In genomic region chr2:73893764-73894474, GRCh38 we compare ENCODE assay signal across 18 cellular contexts. TPM values are rescaled to one million over a fixed set of nuclear protein-coding genes. Genes with fewer than 3 reads are reported as not detected.
DNase-seq lines count a peak whose midpoint lies in the region; ATAC-seq and TF ChIP-seq lines count a peak whose summit lies in the region.
"Had no signal": no experiment of that assay in that cellular context is flagged by ENCODE, and none has a peak within 500 bp of the region (broad histone marks: within the 10 kb centered on the region; RNA-seq: fewer than 3 reads in every experiment).

No MANE protein-coding gene starts in this region.

- intact Hi-C loops in Caco-2 (cut with micrococcal nuclease; ENCODE audit: unreplicated experiment): no loop called here
- intact Hi-C loops in sigmoid colon (cut with DNase I): loop anchor here (2.0 kb wide), 2 partner anchors 23 to 55 kb away; no protein-coding TSS in a partner anchor

- TF ChIP-seq EP300 in sigmoid colon (IDR thresholded peaks at IDR 0.05): no peak

- CTCF ChIA-PET in Caco-2 (lab: Charles Lee): no interaction called here

- peak overlapping the region in 3 of 4 donors; percentile 13 to 88 (median 78) for H3K27ac ChIP-seq in Peyer's patch
- H3K27ac ChIP-seq in sigmoid colon: peak overlapping the region; percentile 90 to 99 (median 94)
- H3K27ac ChIP-seq: suprapubic skin had no signal

- H3K4me3 ChIP-seq in Caco-2 (ENCODE audit: low read depth, low read length) (no peak overlapping the region), Peyer's patch (peak overlapping the region in 1 of 4 donors; percentile 46), fibroblast of villous mesenchyme (ENCODE audit: low read depth, low read length) (peak overlapping the region; percentile 45), sigmoid colon (peak overlapping the region; percentile 58 to 79 (median 75))
- H3K4me3 ChIP-seq: suprapubic skin had no signal

- POLR2A ChIA-PET in Caco-2 (lab: Charles Lee): interaction anchor here (0.5 kb wide), 1 partner anchor 98 kb away, joined by 4 read pairs; no protein-coding TSS in a partner anchor

- WGBS in sigmoid colon, 2 donors: 45 to 76% methylated on average over 9 of the region's 9 CpGs

- H3K27me3 Mint-ChIP-seq in Caco-2 (ENCODE audit: insufficient read depth, unreplicated experiment): peaks cover 2% of the 10 kb centered on the region
- H3K27me3 Mint-ChIP-seq: activated T-cell treated with anti-CD3 and anti-CD28 coated beads, Interleukin-2, amount 50 U/mL, for 24 hours had no signal

- H3K27me3 ChIP-seq in Caco-2 (replicated peaks; ENCODE audit: control insufficient read depth, insufficient read depth, low read length) (no peaks in the 10 kb centered on the region), Peyer's patch (no peaks in the 10 kb centered on the region), sigmoid colon (no peaks in the 10 kb centered on the region)
- H3K27me3 ChIP-seq: suprapubic skin had no signal

- H3K9me3 Mint-ChIP-seq in Caco-2 (ENCODE audit: unreplicated experiment): no peaks in the 10 kb centered on the region
- H3K9me3 Mint-ChIP-seq: activated T-cell treated with anti-CD3 and anti-CD28 coated beads, Interleukin-2, amount 50 U/mL, for 24 hours; mesothelial cell of epicardium had no signal

- peak overlapping the region; percentile 9 for H3K27ac Mint-ChIP-seq in Caco-2 (ENCODE audit: unreplicated experiment)
- H3K27ac Mint-ChIP-seq: activated T-cell treated with anti-CD3 and anti-CD28 coated beads, Interleukin-2, amount 50 U/mL, for 24 hours; mesothelial cell of epicardium had no signal

- TF ChIP-seq CTCF in Caco-2 (IDR thresholded peaks at IDR 0.05; ENCODE audit: insufficient read depth in 1 of 2, low read depth in 1 of 2, low read length in 1 of 2, severe bottlenecking in 1 of 2, unreplicated experiment in 1 of 2) (no peak), Peyer's patch (IDR thresholded peaks at IDR 0.05) (no peak), fibroblast of villous mesenchyme (IDR thresholded peaks at IDR 0.05; ENCODE audit: insufficient read depth, low read depth, low read length) (no peak), sigmoid colon (IDR thresholded peaks at IDR 0.05) (no peak)

- no peak for ATAC-seq in left lobe of liver

- H3K4me1 ChIP-seq in Caco-2 (no peaks in the 10 kb centered on the region), Peyer's patch (peaks cover 0 to 10% (median 0%) of the 10 kb centered on the region in 4 donors), sigmoid colon (peaks cover 0 to 41% (median 35%) of the 10 kb centered on the region in 4 donors)

- H3K36me3 ChIP-seq in Caco-2 (ENCODE audit: control insufficient read depth, insufficient read depth, low read length) (no peaks in the 10 kb centered on the region), Peyer's patch (no peaks in the 10 kb centered on the region), sigmoid colon (peaks cover 27 to 46% (median 36%) of the 10 kb centered on the region in 4 donors)
- H3K36me3 ChIP-seq: suprapubic skin had no signal

- H3K9me3 ChIP-seq in Caco-2 (no peaks in the 10 kb centered on the region), Peyer's patch (no peaks in the 10 kb centered on the region), sigmoid colon (no peaks in the 10 kb centered on the region)
- H3K9me3 ChIP-seq: suprapubic skin had no signal

- H3K4me1 Mint-ChIP-seq in Caco-2 (ENCODE audit: low read depth, unreplicated experiment): no peaks in the 10 kb centered on the region

- H3K4me3 Mint-ChIP-seq in Caco-2 (ENCODE audit: unreplicated experiment): no peak overlapping the region
- H3K4me3 Mint-ChIP-seq: activated T-cell treated with anti-CD3 and anti-CD28 coated beads, Interleukin-2, amount 50 U/mL, for 24 hours; mesothelial cell of epicardium had no signal

- no peak for DNase-seq in Caco-2
- DNase-seq in Peyer's patch: no peak
- DNase-seq in fibroblast of villous mesenchyme (ENCODE audit: low read depth): no peak
- DNase-seq in sigmoid colon: peak; percentile 63
- DNase-seq in left lobe of liver (ENCODE audit: low spot score): no peak
- DNase-seq in stimulated activated CD4-positive, alpha-beta T cell treated with anti-CD3 and anti-CD28 coated beads, Interleukin-4, amount 100 ng/mL, for 1 hour: no peak
- DNase-seq in effector CD4-positive, alpha-beta T cell: no peak
- DNase-seq: activated T-cell treated with anti-CD3 and anti-CD28 coated beads, Interleukin-2, amount 50 U/mL, for 24 hours; C1 segment of cervical spinal cord; DMS79; islet precursor cell; NCI-H1092 treated with DMSO at 0.1 percent for 48 hours; NCI-H774; posterior cingulate gyrus; RPMI8226 had no signal

- BruUV-seq in Caco-2 (replicated peaks; lab: Mats Ljungman, UMichigan): no TSS peak

- TF ChIP-seq POLR2A in Peyer's patch (IDR thresholded peaks at IDR 0.05): no peak
- TF ChIP-seq POLR2A in sigmoid colon (IDR thresholded peaks at IDR 0.05): no peak

- no peaks in the 10 kb centered on the region for H3K36me3 Mint-ChIP-seq in Caco-2 (ENCODE audit: insufficient read depth, unreplicated experiment)
- H3K36me3 Mint-ChIP-seq: mesothelial cell of epicardium had no signal

RNA-seq across cellular contexts. Expression of gene ACTG2, which starts 1.1 kb away (rescaled TPM):
- total RNA-seq in Caco-2 (2022) (2.6 and 5.7 TPM in 2 replicates), Peyer's patch (100 to 1,000 TPM in 1 of 4 donors, 10 to 100 TPM in 3; 27.5 to 140 (median 40.0) TPM), fibroblast of villous mesenchyme (59.6 and 113 TPM in 2 replicates), sigmoid colon (over 10,000 TPM in 1 of 4 donors, 1,000 to 10,000 TPM in 3; 3,612 to 10,290 (median 5,643) TPM), left lobe of liver (2.8 TPM)
- polyA plus RNA-seq in sigmoid colon: 100 to 1,000 TPM in 2 of 3 donors, 10 to 100 TPM in 1; 16.9 to 441 (median 104) TPM
- total RNA-seq: epithelial cell of proximal tubule had no signal

RNA-seq across cellular contexts. Expression of gene DGUOK, which starts 32.8 kb away (rescaled TPM):
- 69.6 and 70.7 TPM in 2 replicates for total RNA-seq in Caco-2 (2022)
- 10 to 100 TPM; 24.2 to 44.5 (median 39.7) TPM for total RNA-seq in Peyer's patch
- total RNA-seq in fibroblast of villous mesenchyme: 73.8 and 81.2 TPM in 2 replicates
- 10 to 100 TPM; 31.6 to 48.1 (median 39.3) TPM for total RNA-seq in sigmoid colon
- polyA plus RNA-seq in sigmoid colon: 100 to 1,000 TPM in 1 of 3 donors, 10 to 100 TPM in 2; 89.3 to 132 (median 96.7) TPM
- 14.7 TPM for total RNA-seq in left lobe of liver

Comparison
In these comparisons a context has a peak if more than half of its experiments do, and no peak if none do; other contexts are left out.
1. RNA of gene ACTG2, which starts 1.1 kb away (total RNA-seq): 3,612 to 10,290 TPM in sigmoid colon; 59.6 to 113 TPM in fibroblast of villous mesenchyme, 27.5 to 140 TPM in Peyer's patch, 2.8 TPM in left lobe of liver (single experiment) and 2.6 to 5.7 TPM in Caco-2; every median in the first group is over 10 times any median in the second.